ENCODE assay signal across 1 cellular context in the genomic region with DNA sequence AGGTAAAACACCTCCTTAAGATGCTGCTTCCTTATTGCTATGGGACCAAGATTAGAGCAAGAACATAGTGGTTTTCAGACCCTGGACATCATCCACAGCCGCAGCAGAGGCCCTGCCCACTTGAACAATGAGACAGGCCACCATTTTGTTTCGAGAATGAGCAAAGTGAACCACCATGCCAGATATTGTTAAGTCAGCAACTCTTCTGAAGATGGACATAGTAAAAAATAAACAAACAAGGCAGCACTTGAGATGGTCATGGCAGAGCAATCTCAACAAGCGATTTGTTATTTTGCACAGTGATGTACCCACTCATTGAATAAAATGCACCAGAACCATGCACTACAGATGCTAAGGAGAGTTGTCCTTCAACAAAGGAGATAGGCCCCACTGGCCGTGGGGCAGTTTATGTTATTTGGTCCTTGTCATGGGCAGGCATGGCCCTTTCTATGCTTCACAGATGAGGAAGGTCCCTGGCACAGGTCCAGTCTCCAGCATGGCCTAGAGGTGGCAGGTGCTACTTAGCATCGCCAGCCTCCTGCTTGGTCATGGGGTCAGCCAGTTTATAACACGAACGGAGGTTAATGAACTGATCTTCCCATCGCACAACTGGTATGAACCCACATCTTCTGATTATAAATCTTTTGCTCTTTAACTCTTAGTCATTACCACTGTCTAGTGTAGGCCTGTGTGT.
TF ChIP-seq lines count a peak whose summit lies in the region.

No MANE protein-coding gene starts in this region.

TF ChIP-seq in SK-N-SH, 30 proteins besides CTCF, POLR2A, EP300 and RAD21 (continued from another document):
- TF ChIP-seq, protein P1, sequence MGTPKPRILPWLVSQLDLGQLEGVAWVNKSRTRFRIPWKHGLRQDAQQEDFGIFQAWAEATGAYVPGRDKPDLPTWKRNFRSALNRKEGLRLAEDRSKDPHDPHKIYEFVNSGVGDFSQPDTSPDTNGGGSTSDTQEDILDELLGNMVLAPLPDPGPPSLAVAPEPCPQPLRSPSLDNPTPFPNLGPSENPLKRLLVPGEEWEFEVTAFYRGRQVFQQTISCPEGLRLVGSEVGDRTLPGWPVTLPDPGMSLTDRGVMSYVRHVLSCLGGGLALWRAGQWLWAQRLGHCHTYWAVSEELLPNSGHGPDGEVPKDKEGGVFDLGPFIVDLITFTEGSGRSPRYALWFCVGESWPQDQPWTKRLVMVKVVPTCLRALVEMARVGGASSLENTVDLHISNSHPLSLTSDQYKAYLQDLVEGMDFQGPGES (IDR thresholded peaks at IDR 0.05; ENCODE audit: low read depth, low read length), result no peak
- TF ChIP-seq FOSL2 (IDR thresholded peaks at IDR 0.05; ENCODE audit: borderline replicate concordance, low read depth), result no peak
- TF ChIP-seq, protein P2, sequence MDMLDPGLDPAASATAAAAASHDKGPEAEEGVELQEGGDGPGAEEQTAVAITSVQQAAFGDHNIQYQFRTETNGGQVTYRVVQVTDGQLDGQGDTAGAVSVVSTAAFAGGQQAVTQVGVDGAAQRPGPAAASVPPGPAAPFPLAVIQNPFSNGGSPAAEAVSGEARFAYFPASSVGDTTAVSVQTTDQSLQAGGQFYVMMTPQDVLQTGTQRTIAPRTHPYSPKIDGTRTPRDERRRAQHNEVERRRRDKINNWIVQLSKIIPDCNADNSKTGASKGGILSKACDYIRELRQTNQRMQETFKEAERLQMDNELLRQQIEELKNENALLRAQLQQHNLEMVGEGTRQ (IDR thresholded peaks at IDR 0.05; ENCODE audit: borderline replicate concordance, low read depth, low read length), result no peak
- TF ChIP-seq SIN3A (IDR thresholded peaks at IDR 0.05; ENCODE audit: borderline replicate concordance, low read depth, low read length), result no peak
- TF ChIP-seq RXRA (IDR thresholded peaks at IDR 0.05; ENCODE audit: borderline replicate concordance, low read depth), result no peak
- no peak for TF ChIP-seq EZH2phosphoT487 (IDR thresholded peaks at IDR 0.05; ENCODE audit: borderline replicate concordance, low read depth)
- TF ChIP-seq, protein P3, sequence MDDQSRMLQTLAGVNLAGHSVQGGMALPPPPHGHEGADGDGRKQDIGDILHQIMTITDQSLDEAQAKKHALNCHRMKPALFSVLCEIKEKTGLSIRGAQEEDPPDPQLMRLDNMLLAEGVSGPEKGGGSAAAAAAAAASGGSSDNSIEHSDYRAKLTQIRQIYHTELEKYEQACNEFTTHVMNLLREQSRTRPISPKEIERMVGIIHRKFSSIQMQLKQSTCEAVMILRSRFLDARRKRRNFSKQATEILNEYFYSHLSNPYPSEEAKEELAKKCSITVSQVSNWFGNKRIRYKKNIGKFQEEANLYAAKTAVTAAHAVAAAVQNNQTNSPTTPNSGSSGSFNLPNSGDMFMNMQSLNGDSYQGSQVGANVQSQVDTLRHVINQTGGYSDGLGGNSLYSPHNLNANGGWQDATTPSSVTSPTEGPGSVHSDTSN (IDR thresholded peaks at IDR 0.05), result no peak
